8 cellular contexts compared by ENCODE assay signal in the genomic region with DNA sequence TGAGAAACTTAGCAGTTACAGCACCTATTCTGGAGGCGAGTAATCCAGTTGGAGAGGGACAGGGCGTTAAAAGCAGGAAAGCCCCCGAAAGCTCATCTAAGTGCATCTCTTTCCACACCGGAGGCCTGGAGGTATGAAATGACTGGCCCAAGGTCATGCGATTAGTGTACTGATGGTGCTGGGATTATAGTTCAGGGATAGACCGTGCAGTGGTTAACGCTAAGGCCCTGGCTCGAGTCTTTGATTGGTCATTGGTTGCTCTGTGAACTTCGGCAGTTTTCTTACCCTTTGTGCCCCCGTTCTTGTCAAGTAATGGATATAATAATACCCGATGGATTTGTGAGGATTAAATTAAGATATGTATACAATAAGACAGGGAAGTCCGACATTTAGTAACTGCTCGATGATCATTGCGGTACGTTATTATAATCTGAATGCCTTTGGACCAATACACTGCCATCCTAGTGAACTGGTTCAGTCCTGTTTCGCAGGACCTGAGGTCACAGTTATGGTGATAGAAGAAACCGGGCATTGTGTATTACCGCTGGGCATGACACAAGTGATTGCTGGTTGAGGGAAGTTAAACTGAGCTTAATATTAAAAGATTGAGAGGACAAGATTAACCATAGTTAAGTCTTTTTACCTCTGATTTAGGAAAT. TPM values are rescaled to one million over a fixed set of nuclear protein-coding genes. Genes with fewer than 3 reads are reported as not detected.
DNase-seq lines count a peak whose midpoint lies in the region; ATAC-seq and TF ChIP-seq lines count a peak whose summit lies in the region.

No MANE protein-coding gene starts in this region.

- H3K79me2 ChIP-seq in Loucy (ENCODE audit: insufficient read depth, low read length) = peaks cover 62% of the 10 kb centered on the region

- H3K4me2 ChIP-seq in Loucy (ENCODE audit: low read depth, low read length, poor library complexity, severe bottlenecking) = peak overlapping the region; percentile 81

- peaks cover 36% of the 10 kb centered on the region for H3K4me1 Mint-ChIP-seq in activated T-cell treated with anti-CD3 and anti-CD28 coated beads, Interleukin-2, amount 50 U/mL, for 4 hours (ENCODE audit: low read depth)

- H3K4me1 ChIP-seq in Loucy (ENCODE audit: insufficient read depth, low read length, poor library complexity, severe bottlenecking) (peaks cover 8% of the 10 kb centered on the region), foreskin keratinocyte (no peaks in the 10 kb centered on the region)

- H3K36me3 ChIP-seq in Loucy (ENCODE audit: insufficient read depth, low read length) = no peaks in the 10 kb centered on the region

- TF ChIP-seq CTCF in Loucy (conservative IDR thresholded peaks at IDR 0.05; ENCODE audit: low read length) (no peak), foreskin keratinocyte (conservative IDR thresholded peaks at IDR 0.05) (no peak)

- peak overlapping the region; percentile 98 for H3K4me3 Mint-ChIP-seq in activated T-cell treated with anti-CD3 and anti-CD28 coated beads, Interleukin-2, amount 50 U/mL, for 4 hours

- peak; percentile 37 for DNase-seq in activated T-cell treated with anti-CD3 and anti-CD28 coated beads for 24 hours (ENCODE audit: low read depth)
- DNase-seq in activated T-cell treated with anti-CD3 and anti-CD28 coated beads for 4 hours = no peak
- no peak for DNase-seq in activated T-cell treated with anti-CD3 and anti-CD28 coated beads, Interleukin-2, amount 50 U/mL, for 4 hours
- peak in 1 of 2 donors; percentile 34 for DNase-seq in foreskin keratinocyte
- peak; percentile 24 for DNase-seq in posterior vena cava (ENCODE audit: low spot score)
- no peak for DNase-seq in NCI-H2171 treated with DMSO at 0.1 percent for 48 hours (lab: John Stamatoyannopoulos, UW)

- peak; percentile 2 to 12 for ATAC-seq in activated T-cell treated with anti-CD3 and anti-CD28 coated beads, Interleukin-2, amount 50 U/mL, for 4 hours
- ATAC-seq in foreskin keratinocyte = no peak
- ATAC-seq in HG02678 (IDR thresholded peaks at IDR 0.05; ENCODE audit: unreplicated experiment) = no peak

- no peaks in the 10 kb centered on the region for H3K9me2 ChIP-seq in Loucy (replicated peaks; ENCODE audit: low read depth, low read length)

- H3F3A ChIP-seq in Loucy (ENCODE audit: low read depth) = no peaks in the 10 kb centered on the region

- peak overlapping the region; percentile 81 for H3K4me3 ChIP-seq in Loucy (ENCODE audit: low read length, poor library complexity, severe bottlenecking)

- intact Hi-C loops in posterior vena cava (cut with DNase I) = loop anchor here in 1 of 2 donors (5.0 kb wide), 1 partner anchor 37 kb away; no protein-coding TSS in a partner anchor

- H4K20me1 ChIP-seq in Loucy (ENCODE audit: insufficient read depth, low read length, poor library complexity, severe bottlenecking) = peaks cover 28% of the 10 kb centered on the region

- H3K9ac ChIP-seq in Loucy (ENCODE audit: low read depth, low read length, poor library complexity, severe bottlenecking) = peak overlapping the region; percentile 96

- H3K36me3 Mint-ChIP-seq in activated T-cell treated with anti-CD3 and anti-CD28 coated beads, Interleukin-2, amount 50 U/mL, for 4 hours (ENCODE audit: insufficient read depth) = peaks cover 23% of the 10 kb centered on the region

- H3K27me3 ChIP-seq in Loucy (ENCODE audit: insufficient read depth, low read length, poor library complexity, severe bottlenecking) (no peaks in the 10 kb centered on the region), foreskin keratinocyte (no peaks in the 10 kb centered on the region)

- H3K27me3 Mint-ChIP-seq in activated T-cell treated with anti-CD3 and anti-CD28 coated beads, Interleukin-2, amount 50 U/mL, for 4 hours (ENCODE audit: low read depth) = no peaks in the 10 kb centered on the region

- H3K27ac ChIP-seq in foreskin keratinocyte = peak overlapping the region; percentile 93

- no peaks in the 10 kb centered on the region for H3K9me3 ChIP-seq in Loucy (ENCODE audit: insufficient read depth, low read depth, low read length)

- no peaks in the 10 kb centered on the region for H3K9me3 Mint-ChIP-seq in activated T-cell treated with anti-CD3 and anti-CD28 coated beads, Interleukin-2, amount 50 U/mL, for 4 hours

- no peak overlapping the region for H2AFZ ChIP-seq in Loucy (ENCODE audit: low read length)

RNA-seq across cellular contexts. Expression of gene CANX, which starts 1.0 kb away (rescaled TPM):
- 100 to 1,000 TPM; 630 to 693 (median 634) TPM for total RNA-seq in activated T-cell treated with anti-CD3 and anti-CD28 coated beads, Interleukin-2, amount 50 U/mL, for 4 hours
- total RNA-seq in foreskin keratinocyte = 419 and 450 TPM in 2 replicates
- polyA plus RNA-seq in foreskin keratinocyte = 119 and 139 TPM in 2 replicates
- 100 to 1,000 TPM; 525 to 591 TPM for total RNA-seq in posterior vena cava

RNA-seq across cellular contexts. Expression of gene CBY3, which starts 18.9 kb away (rescaled TPM):
- under 1 TPM in 2 of 3 donors, not detected in 1; 0.51 to 0.53 TPM for total RNA-seq in activated T-cell treated with anti-CD3 and anti-CD28 coated beads, Interleukin-2, amount 50 U/mL, for 4 hours
- total RNA-seq in foreskin keratinocyte = not detected in 2 replicates
- polyA plus RNA-seq in foreskin keratinocyte = not detected in 2 replicates
- total RNA-seq in posterior vena cava = not detected

RNA-seq across cellular contexts. Expression of gene MAML1, which starts 32.9 kb away (rescaled TPM):
- total RNA-seq in activated T-cell treated with anti-CD3 and anti-CD28 coated beads, Interleukin-2, amount 50 U/mL, for 4 hours = 10 to 100 TPM; 24.5 to 27.5 (median 26.9) TPM
- total RNA-seq in foreskin keratinocyte (16.0 and 16.2 TPM in 2 replicates), posterior vena cava (10 to 100 TPM; 22.0 to 22.5 TPM)
- polyA plus RNA-seq in foreskin keratinocyte = 5.6 and 7.3 TPM in 2 replicates

Comparison
In these comparisons a context has a peak if more than half of its experiments do, and no peak if none do; other contexts are left out.
1. DNase-seq: peak in activated T-cell treated with anti-CD3 and anti-CD28 coated beads for 24 hours (single experiment) and posterior vena cava (single experiment); none in activated T-cell treated with anti-CD3 and anti-CD28 coated beads for 4 hours (single experiment), activated T-cell treated with anti-CD3 and anti-CD28 coated beads, Interleukin-2, amount 50 U/mL, for 4 hours (single experiment) and NCI-H2171 treated with DMSO at 0.1 percent for 48 hours (single experiment).
2. ATAC-seq: peak in activated T-cell treated with anti-CD3 and anti-CD28 coated beads, Interleukin-2, amount 50 U/mL, for 4 hours (2 of 2); none in foreskin keratinocyte (single experiment) and HG02678 (single experiment).